In genomic region chr16:3056336-3057180, GRCh38 we compare ENCODE assay signal across 1 cellular context.
TF ChIP-seq lines count a peak whose summit lies in the region.

No MANE protein-coding gene starts in this region.

TF ChIP-seq in HEK293, 187 proteins besides CTCF, POLR2A, EP300 and RAD21:
- TF ChIP-seq EGR2 (tag by site-specific recombination; IDR thresholded peaks at IDR 0.05; ENCODE audit: low read depth): peak; percentile 11; the same call in 1 of the 2 replicates
- no peak for TF ChIP-seq PRDM2 (tag by site-specific recombination; IDR thresholded peaks at IDR 0.05; ENCODE audit: borderline replicate concordance)
- TF ChIP-seq ZNF704 (tag by site-specific recombination; IDR thresholded peaks at IDR 0.05): no peak
- peak; percentile 39 for TF ChIP-seq PRDM10 (tag by site-specific recombination; IDR thresholded peaks at IDR 0.05)
- TF ChIP-seq KLF17 (tag by site-specific recombination; IDR thresholded peaks at IDR 0.05): no peak
- no peak for TF ChIP-seq ZSCAN16 (tag by site-specific recombination; IDR thresholded peaks at IDR 0.05)
- TF ChIP-seq TSHZ1 (tag by site-specific recombination; IDR thresholded peaks at IDR 0.05; ENCODE audit: borderline replicate concordance): no peak
- peak; percentile 27; the same call in 1 of the 2 replicates for TF ChIP-seq PRDM1 (tag by site-specific recombination; IDR thresholded peaks at IDR 0.05)
- TF ChIP-seq ZNF184 (tag by site-specific recombination; IDR thresholded peaks at IDR 0.05): no peak
- no peak for TF ChIP-seq ZNF302 (tag by site-specific recombination; IDR thresholded peaks at IDR 0.05; ENCODE audit: low read depth)
